8 cellular contexts compared by ENCODE assay signal in genomic region chr12:47773062-47773857, GRCh38. TPM values are rescaled to one million over a fixed set of nuclear protein-coding genes. Genes with fewer than 3 reads are reported as not detected.
DNase-seq lines count a peak whose midpoint lies in the region; ATAC-seq and TF ChIP-seq lines count a peak whose summit lies in the region.

Gene SLC48A1 (plus strand): TSS chr12:47773238. CDS start chr12:47773305, 67 bp downstream.

- no peak for DNase-seq in CD14-positive monocyte (ENCODE audit: low spot score)
- DNase-seq in activated T-helper 1 cell treated with anti-CD3 and anti-CD28 coated beads, Interleukin-2, amount 50 U/mL, for 16 hours (ENCODE audit: low read depth in 1 of 2, low spot score in 1 of 2) = peak; percentile 45 to 67
- DNase-seq in fibroblast of mammary gland (ENCODE audit: low read depth) = peak; percentile 25

- peak within 1 kb of the TSS; percentile 99 for H3K4me3 ChIP-seq in OCI-LY3 (ENCODE audit: low read length)
- H3K4me3 ChIP-seq in fibroblast of mammary gland (ENCODE audit: control insufficient read depth, low read depth, low read length) = peak within 1 kb of the TSS; percentile 54

- H3K36me3 ChIP-seq in OCI-LY3 (replicated peaks; ENCODE audit: low read depth, low read length) = no peaks in the 10 kb centered on the region

- peaks cover 8% of the 10 kb centered on the region for H3K27me3 ChIP-seq in OCI-LY3 (ENCODE audit: low read depth, low read length)

- peaks cover 0 to 5% (median 0%) of the 10 kb centered on the region in 7 donors for H3K9me3 Mint-ChIP-seq in CD14-positive monocyte
- H3K9me3 Mint-ChIP-seq in nephron = no peaks in the 10 kb centered on the region
- no peaks in the 10 kb centered on the region for H3K9me3 Mint-ChIP-seq in stimulated activated naive CD8-positive, alpha-beta T cell treated with anti-CD3 and anti-CD28 coated beads, Interleukin-15, Interleukin-2, amounts not matched to agents 100 ng/mL and 50 ng/mL, for 24 hours

- H3K4me1 ChIP-seq in OCI-LY3 (ENCODE audit: low read length) = peaks cover 29% of the 10 kb centered on the region

- intact Hi-C loops in CD14-positive monocyte (cut with micrococcal nuclease) = no loop called here

- H4K20me1 ChIP-seq in OCI-LY3 (ENCODE audit: insufficient read depth, low read length) = 0 out of 2 replicates have a peak, but pooled peaks cover 3% of the 10 kb centered on the region

- ATAC-seq in HG03354 (IDR thresholded peaks at IDR 0.05; ENCODE audit: poor library complexity, severe bottlenecking, unreplicated experiment) = peak; percentile 86

- H3K79me2 ChIP-seq in OCI-LY3 (ENCODE audit: low read length) = peaks cover 12% of the 10 kb centered on the region

- H3K27me3 Mint-ChIP-seq in CD14-positive monocyte (ENCODE audit: low read depth in 3 of 3) (peaks cover 2 to 13% (median 2%) of the 10 kb centered on the region in 3 donors), nephron (ENCODE audit: low read depth) (peaks cover 12% of the 10 kb centered on the region)
- H3K27me3 Mint-ChIP-seq in stimulated activated naive CD8-positive, alpha-beta T cell treated with anti-CD3 and anti-CD28 coated beads, Interleukin-15, Interleukin-2, amounts not matched to agents 100 ng/mL and 50 ng/mL, for 24 hours = no peaks in the 10 kb centered on the region

- peak within 1 kb of the TSS; percentile 88 to 96 for H3K4me3 Mint-ChIP-seq in CD14-positive monocyte
- peak within 1 kb of the TSS; percentile 93 to 97 (median 95) for H3K4me3 Mint-ChIP-seq in nephron
- peak within 1 kb of the TSS; percentile 87 for H3K4me3 Mint-ChIP-seq in stimulated activated naive CD8-positive, alpha-beta T cell treated with anti-CD3 and anti-CD28 coated beads, Interleukin-15, Interleukin-2, amounts not matched to agents 100 ng/mL and 50 ng/mL, for 24 hours

- peaks cover 53% of the 10 kb centered on the region for H3K4me1 Mint-ChIP-seq in CD14-positive monocyte
- H3K4me1 Mint-ChIP-seq in nephron = peaks cover 22% of the 10 kb centered on the region
- peaks cover 32% of the 10 kb centered on the region for H3K4me1 Mint-ChIP-seq in stimulated activated naive CD8-positive, alpha-beta T cell treated with anti-CD3 and anti-CD28 coated beads, Interleukin-15, Interleukin-2, amounts not matched to agents 100 ng/mL and 50 ng/mL, for 24 hours (ENCODE audit: low read depth)

- peak within 1 kb of the TSS; percentile 86 for H3K9ac ChIP-seq in OCI-LY3 (ENCODE audit: low read length)

- H3K36me3 Mint-ChIP-seq in CD14-positive monocyte (peaks cover 0 to 2% of the 10 kb centered on the region in 2 donors), nephron (ENCODE audit: low read depth) (no peaks in the 10 kb centered on the region)
- H3K36me3 Mint-ChIP-seq in stimulated activated naive CD8-positive, alpha-beta T cell treated with anti-CD3 and anti-CD28 coated beads, Interleukin-15, Interleukin-2, amounts not matched to agents 100 ng/mL and 50 ng/mL, for 24 hours (ENCODE audit: low read depth) = no peaks in the 10 kb centered on the region

- H3K27ac ChIP-seq in OCI-LY3 (ENCODE audit: low read length) = peak within 1 kb of the TSS; percentile 20; the same call in 1 of the 2 replicates

- TF ChIP-seq POLR2A in GM19193 (IDR thresholded peaks at IDR 0.05; ENCODE audit: extremely low read depth, insufficient read depth, insufficient read length) = peak; percentile 46

- no peaks in the 10 kb centered on the region for H3K9me3 ChIP-seq in OCI-LY3 (ENCODE audit: insufficient read depth, low read length)

- H3K4me2 ChIP-seq in OCI-LY3 (ENCODE audit: low read length) = peak within 1 kb of the TSS; percentile 91

- peak within 1 kb of the TSS; percentile 71 for H2AFZ ChIP-seq in OCI-LY3 (ENCODE audit: low read depth, low read length)

- peak within 1 kb of the TSS in 6 of 7 donors; percentile 45 to 82 (median 65) for H3K27ac Mint-ChIP-seq in CD14-positive monocyte
- peak within 1 kb of the TSS; percentile 75 to 89 (median 89) for H3K27ac Mint-ChIP-seq in nephron
- H3K27ac Mint-ChIP-seq in stimulated activated naive CD8-positive, alpha-beta T cell treated with anti-CD3 and anti-CD28 coated beads, Interleukin-15, Interleukin-2, amounts not matched to agents 100 ng/mL and 50 ng/mL, for 24 hours = peak within 1 kb of the TSS; percentile 19

- TF ChIP-seq CTCF in CD14-positive monocyte (IDR thresholded peaks at IDR 0.05) (peak; percentile 29), OCI-LY3 (IDR thresholded peaks at IDR 0.05; ENCODE audit: low read depth, low read length) (peak; percentile 34), fibroblast of mammary gland (conservative IDR thresholded peaks at IDR 0.05; ENCODE audit: control insufficient read depth, insufficient read depth, low read depth, low read length) (no peak), nephron (IDR thresholded peaks at IDR 0.05; ENCODE audit: unreplicated experiment in 3 of 3) (peak in 1 of 3 experiments; percentile 24)

RNA-seq across cellular contexts. Expression of gene SLC48A1, which starts in this region (rescaled TPM):
- 10 to 100 TPM; 15.8 to 19.6 TPM for polyA plus RNA-seq in CD14-positive monocyte

Comparison
In these comparisons a context has a peak if more than half of its experiments do, and no peak if none do; other contexts are left out.
1. H3K27ac Mint-ChIP-seq: peak in every context shown above with its lines; median percentile 89 in nephron; 65 in CD14-positive monocyte; 19 in stimulated activated naive CD8-positive, alpha-beta T cell treated with anti-CD3 and anti-CD28 coated beads, Interleukin-15, Interleukin-2, amounts not matched to agents 100 ng/mL and 50 ng/mL, for 24 hours.